In genomic region chr3:127087441-127087840, GRCh38 we compare ENCODE assay signal across 31 cellular contexts.
"Had no signal": no experiment of that assay in that cellular context is flagged by ENCODE, and none has a peak within 500 bp of the region (broad histone marks: within the 10 kb centered on the region; RNA-seq: fewer than 3 reads in every experiment).

No MANE protein-coding gene starts in this region.

- FAIRE-seq: endometrium, endothelial cell of umbilical vein had no signal

- H3K36me3 Mint-ChIP-seq: activated naive CD8-positive, alpha-beta T cell had no signal

- H3K27me3 ChIP-seq: body of pancreas, colonic mucosa had no signal

- H3K4me1 ChIP-seq: colonic mucosa, esophagus squamous epithelium had no signal

- H3K9me3 Mint-ChIP-seq: activated B cell treated with CpG ODN at 0.5 μM for 24 hours; activated CD8-positive, alpha-beta T cell treated with anti-CD3 and anti-CD28 coated beads for 36 hours; activated T-cell treated with anti-CD3 and anti-CD28 coated beads, Interleukin-2, amount 50 U/mL, for 4 hours; activated T-helper 17 cell treated with anti-CD3 and anti-CD28 coated beads, Interleukin-2, amount 50 U/mL, for 72 hours; T-helper 2 cell treated with Interferon-gamma antibody and Interleukin-4, amounts not matched to agents 5 μg/mL and 100 μg/mL, for 36 hours had no signal

- H3K27me3 Mint-ChIP-seq: activated naive CD8-positive, alpha-beta T cell had no signal

- H3K4me1 Mint-ChIP-seq: activated B cell treated with CpG ODN at 0.5 μM for 24 hours; activated T-helper 17 cell treated with anti-CD3 and anti-CD28 coated beads, Interleukin-2, amount 50 U/mL, for 72 hours had no signal

- H3K36me3 ChIP-seq: colonic mucosa, esophagus squamous epithelium, gastroesophageal sphincter, WERI-Rb-1 had no signal

- H3K27ac Mint-ChIP-seq: activated B cell treated with CpG ODN at 0.5 μM for 24 hours; activated CD8-positive, alpha-beta T cell treated with anti-CD3 and anti-CD28 coated beads for 36 hours; activated naive CD8-positive, alpha-beta T cell; activated T-helper 17 cell treated with anti-CD3 and anti-CD28 coated beads, Interleukin-2, amount 50 U/mL, for 72 hours; T-helper 17 cell; T-helper 2 cell treated with Interferon-gamma antibody and Interleukin-4, amounts not matched to agents 5 μg/mL and 100 μg/mL, for 36 hours had no signal

- DNase-seq: activated B cell treated with CpG ODN at 0.5 μM for 24 hours; activated CD4-positive, alpha-beta T cell treated with anti-CD3 and anti-CD28 coated beads for 48 hours; activated CD4-positive, alpha-beta T cell treated with anti-CD3 and anti-CD28 coated beads, Interleukin-2, amount 50 U/mL, for 1 hour; activated CD4-positive, alpha-beta T cell treated with anti-CD3 and anti-CD28 coated beads, Interleukin-2, amount 50 U/mL, for 48 hours; activated CD8-positive, alpha-beta memory T cell treated with anti-CD3 and anti-CD28 coated beads for 24 hours; activated CD8-positive, alpha-beta T cell treated with anti-CD3 and anti-CD28 coated beads for 36 hours; activated effector memory CD4-positive, alpha-beta T cell treated with Interleukin-2 at 50 U/mL for 16 hours; activated gamma-delta T cell treated with Interleukin-2 at 50 U/mL for 16 hours; activated naive CD4-positive, alpha-beta T cell treated with anti-CD3 and anti-CD28 coated beads, Interleukin-2, amount 50 U/mL, for 16 hours; activated naive CD4-positive, alpha-beta T cell treated with Interleukin-2 at 50 U/mL for 16 hours; activated T-cell treated with anti-CD3 and anti-CD28 coated beads, Interleukin-2, amount 50 U/mL, for 4 hours; amniotic stem cell; anterior cingulate cortex; body of pancreas; caudate nucleus; colonic mucosa; effector CD8-positive, alpha-beta T cell; esophagus squamous epithelium; foreskin melanocyte; T-helper 1 cell; T-helper 17 cell; T1000; WERI-Rb-1 had no signal

- H3K4me3 ChIP-seq: body of pancreas, colonic mucosa, esophagus squamous epithelium, gastroesophageal sphincter had no signal

- ATAC-seq: activated CD4-positive, CD25-positive, alpha-beta regulatory T cell treated with anti-CD3 and anti-CD28 coated beads, Interleukin-2, amount 50 U/mL, for 24 hours; activated CD8-positive, alpha-beta T cell treated with anti-CD3 and anti-CD28 coated beads for 36 hours; activated T-cell treated with anti-CD3 and anti-CD28 coated beads, Interleukin-2, amount 50 U/mL, for 4 hours; activated T-helper 17 cell treated with anti-CD3 and anti-CD28 coated beads, Interleukin-2, amount 50 U/mL, for 72 hours; body of pancreas; gastroesophageal sphincter; T-helper 17 cell had no signal

- H3K4me3 Mint-ChIP-seq: activated B cell treated with CpG ODN at 0.5 μM for 24 hours; activated CD8-positive, alpha-beta T cell treated with anti-CD3 and anti-CD28 coated beads for 36 hours; activated naive CD8-positive, alpha-beta T cell; activated T-cell treated with anti-CD3 and anti-CD28 coated beads, Interleukin-2, amount 50 U/mL, for 4 hours; activated T-helper 17 cell treated with anti-CD3 and anti-CD28 coated beads, Interleukin-2, amount 50 U/mL, for 72 hours; T-helper 17 cell; T-helper 2 cell treated with Interferon-gamma antibody and Interleukin-4, amounts not matched to agents 5 μg/mL and 100 μg/mL, for 36 hours had no signal

- H3K27ac ChIP-seq: body of pancreas, colonic mucosa, epithelial cell of prostate, esophagus squamous epithelium, gastroesophageal sphincter, WERI-Rb-1 had no signal

- H3K9me3 ChIP-seq: body of pancreas, colonic mucosa, esophagus squamous epithelium, gastroesophageal sphincter had no signal
